10 cellular contexts compared by ENCODE assay signal in the genomic region with DNA sequence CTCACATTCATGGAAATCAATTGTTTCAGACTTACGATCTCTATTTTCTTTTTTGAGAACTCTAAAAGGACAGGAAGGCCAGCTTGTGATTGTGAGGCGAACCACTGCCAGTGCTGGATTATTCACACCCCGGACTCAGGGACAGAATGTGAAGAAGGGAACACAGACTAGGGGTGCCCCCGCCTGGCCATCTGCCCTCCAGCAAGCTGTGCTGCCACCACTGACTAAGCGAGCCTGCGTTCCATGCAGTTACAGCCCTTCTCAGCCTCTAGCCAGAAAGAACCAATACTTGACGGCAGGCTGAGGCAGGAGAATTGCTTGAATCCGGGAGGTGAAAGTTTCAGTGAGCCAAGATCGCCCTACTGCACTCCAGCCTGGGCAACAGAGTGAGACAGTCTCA. TPM values are rescaled to one million over a fixed set of nuclear protein-coding genes. Genes with fewer than 3 reads are reported as not detected.
DNase-seq lines count a peak whose midpoint lies in the region; ATAC-seq and TF ChIP-seq lines count a peak whose summit lies in the region.
"Had no signal": no experiment of that assay in that cellular context is flagged by ENCODE, and none has a peak within 500 bp of the region (broad histone marks: within the 10 kb centered on the region; RNA-seq: fewer than 3 reads in every experiment).

No MANE protein-coding gene starts in this region.

- DNase-seq in AG08396 (ENCODE audit: low spot score) (peak; percentile 57), SW480 (ENCODE audit: low spot score) (peak; percentile 39), foreskin fibroblast (peak; percentile 77 to 92), mesothelial cell of epicardium (ENCODE audit: low spot score in 2 of 2, unreplicated experiment in 2 of 2) (no peak), DMS79 (lab: John Stamatoyannopoulos, UW) (no peak), mucosa of gallbladder (ENCODE audit: low spot score) (no peak)

- peaks cover 17% of the 10 kb centered on the region for H3K4me1 Mint-ChIP-seq in mesothelial cell of epicardium

- H3K27me3 Mint-ChIP-seq in mesothelial cell of epicardium (ENCODE audit: low read depth) = no peaks in the 10 kb centered on the region

- no peak overlapping the region for H3K4me3 ChIP-seq in GM12875 (ENCODE audit: low read depth, low read length)
- no peak overlapping the region for H3K4me3 ChIP-seq in foreskin fibroblast (ENCODE audit: low read depth in 1 of 2, low read length in 2 of 2)
- H3K4me3 ChIP-seq: heart left ventricle had no signal

- no peaks in the 10 kb centered on the region for H3K36me3 Mint-ChIP-seq in mesothelial cell of epicardium

- no peaks in the 10 kb centered on the region for H3K9me3 Mint-ChIP-seq in mesothelial cell of epicardium

- no peak for ATAC-seq in HG02970 (IDR thresholded peaks at IDR 0.05; ENCODE audit: low FRiP score, unreplicated experiment)

- TF ChIP-seq CTCF in GM12875 (IDR thresholded peaks at IDR 0.05; ENCODE audit: borderline replicate concordance, insufficient read depth, low read depth, low read length) (peak; percentile 37; the same call in 1 of the 2 replicates), foreskin fibroblast (IDR thresholded peaks at IDR 0.05; ENCODE audit: low read depth, low read length) (peak; percentile 33), mesothelial cell of epicardium (IDR thresholded peaks at IDR 0.05; ENCODE audit: unreplicated experiment) (no peak)

- H3K4me3 Mint-ChIP-seq in mesothelial cell of epicardium = no peak overlapping the region

- H3K27ac Mint-ChIP-seq in mesothelial cell of epicardium = no peak overlapping the region

RNA-seq across cellular contexts. Expression of gene HAGH, which starts 2.8 kb away (rescaled TPM):
- total RNA-seq in mesothelial cell of epicardium (27.8 to 29.8 TPM (median 29.7 TPM) in 3 replicates), mucosa of gallbladder (82.2 TPM)

RNA-seq across cellular contexts. Expression of gene FAHD1, which starts 3.2 kb away (rescaled TPM):
- total RNA-seq in mesothelial cell of epicardium (21.3 to 24.1 TPM (median 23.1 TPM) in 3 replicates), mucosa of gallbladder (49.6 TPM)

RNA-seq across cellular contexts. Expression of gene IGFALS, which starts 30.3 kb away (rescaled TPM):
- total RNA-seq in mesothelial cell of epicardium = 0.34 to 0.63 TPM (median 0.35 TPM) in 3 replicates
- 29.3 TPM for total RNA-seq in mucosa of gallbladder
- total RNA-seq: temporal lobe had no signal

RNA-seq across cellular contexts. Expression of gene NUBP2, which starts 41.1 kb away (rescaled TPM):
- total RNA-seq in mesothelial cell of epicardium = 62.9 to 65.3 TPM (median 63.6 TPM) in 3 replicates
- 54.4 TPM for total RNA-seq in mucosa of gallbladder

RNA-seq across cellular contexts. Expression of gene SPSB3, which starts 41.5 kb away (rescaled TPM):
- total RNA-seq in mesothelial cell of epicardium = 49.6 to 51.4 TPM (median 50.0 TPM) in 3 replicates
- 57.9 TPM for total RNA-seq in mucosa of gallbladder

Comparison
In these comparisons a context has a peak if more than half of its experiments do, and no peak if none do; other contexts are left out.
1. DNase-seq: peak in AG08396 (single experiment), SW480 (single experiment) and foreskin fibroblast (2 of 2); none in mesothelial cell of epicardium (0 of 2), DMS79 (single experiment) and mucosa of gallbladder (single experiment).
2. RNA of gene IGFALS, which starts 30.3 kb away (total RNA-seq): 29.3 TPM in mucosa of gallbladder (single experiment); 0.34 to 0.63 TPM in mesothelial cell of epicardium; every median in the first group is over 10 times any median in the second.